ENCODE assay signal across 8 cellular contexts in genomic region chr14:105020815-105021655, GRCh38.
DNase-seq lines count a peak whose midpoint lies in the region; ATAC-seq and TF ChIP-seq lines count a peak whose summit lies in the region.

Gene CDCA4, minus strand, starts transcription at chr14:105021083. Its CDS starts 9,154 bp downstream, at chr14:105011929.

- peak within 1 kb of the TSS; percentile 75 for H3K4me3 ChIP-seq in AG09309 (ENCODE audit: control insufficient read depth, low read depth, low read length)

- ATAC-seq in GM19025 (IDR thresholded peaks at IDR 0.05; ENCODE audit: low read depth, unreplicated experiment): peak; percentile 80
- ATAC-seq in HG03280 (IDR thresholded peaks at IDR 0.05; ENCODE audit: unreplicated experiment): peak; percentile 77

- TF ChIP-seq CTCF in AG09309 (IDR thresholded peaks at IDR 0.05; ENCODE audit: control insufficient read depth, insufficient read depth, low read depth, low read length, missing control alignments): no peak

- DNase-seq in AG09309 (ENCODE audit: low read depth): peak; percentile 70
- DNase-seq in NCI-H345 (lab: John Stamatoyannopoulos, UW): peak; percentile 98
- DNase-seq in activated CD4-positive, CD25-positive, alpha-beta regulatory T cell treated with anti-CD3 and anti-CD28 coated beads, Interleukin-2, amount 50 U/mL, for 16 hours (ENCODE audit: low read depth, low spot score): peak; percentile 97
- DNase-seq in central memory CD4-positive, alpha-beta T cell: peak; percentile 97
- DNase-seq in islet precursor cell: peak; percentile 98
- DNase-seq in stimulated activated CD4-positive, alpha-beta T cell treated with anti-CD3 and anti-CD28 coated beads, Interleukin-15, amount 100 ng/mL, for 1 hour (ENCODE audit: low read depth in 1 of 2, low spot score in 1 of 2): peak; percentile 98 to 99

Comparison
In these comparisons a context has a peak if more than half of its experiments do, and no peak if none do; other contexts are left out.
1. Peak in every context shown above with its lines: DNase-seq, ATAC-seq and H3K4me3 ChIP-seq.